In genomic region chr3:31004025-31004678, GRCh38 we compare ENCODE assay signal across 9 cellular contexts.
A peak's percentile ranks its signal among the peaks of the same experiment; 100 is the strongest.
DNase-seq lines count a peak whose midpoint lies in the region; ATAC-seq and TF ChIP-seq lines count a peak whose summit lies in the region.
"Had no signal": no experiment of that assay in that cellular context is flagged by ENCODE, and none has a peak within 500 bp of the region (broad histone marks: within the 10 kb centered on the region; RNA-seq: fewer than 3 reads in every experiment).

No MANE protein-coding gene starts in this region.

- no peak for TF ChIP-seq CTCF in stomach (IDR thresholded peaks at IDR 0.05)
- TF ChIP-seq CTCF in OCI-LY7 (conservative IDR thresholded peaks at IDR 0.05; ENCODE audit: low read length): no peak

- CTCF ChIA-PET in OCI-LY7 (lab: Charles Lee; ENCODE audit: unreplicated experiment): no interaction called here

- TF ChIP-seq EP300 in stomach (IDR thresholded peaks at IDR 0.05): no peak

- no peak for TF ChIP-seq POLR2A in stomach (IDR thresholded peaks at IDR 0.05)

- WGBS in stomach, 5 donors: 56 to 79% (median 67%) methylated on average over 3 of the region's 3 CpGs

- H3K9me3 ChIP-seq in SJCRH30 (replicated peaks) (no peaks in the 10 kb centered on the region), stomach (no peaks in the 10 kb centered on the region), OCI-LY7 (ENCODE audit: low read length) (no peaks in the 10 kb centered on the region)

- intact Hi-C loops in stomach (cut with DNase I; ENCODE audit: low total_unique reads): no loop called here
- intact Hi-C loops in OCI-LY7 (cut with micrococcal nuclease; ENCODE audit: unreplicated experiment): no loop called here

- POLR2A ChIA-PET in OCI-LY7 (lab: Charles Lee): no interaction called here

- H3K27me3 ChIP-seq in SJCRH30 (no peaks in the 10 kb centered on the region), stomach (no peaks in the 10 kb centered on the region)

- H3K4me3 ChIP-seq in SJCRH30: no peak overlapping the region
- no peak overlapping the region for H3K4me3 ChIP-seq in stomach
- H3K4me3 ChIP-seq in OCI-LY7 (ENCODE audit: low read depth, low read length, poor library complexity, severe bottlenecking): no peak overlapping the region
- H3K4me3 ChIP-seq: GM23338 had no signal

- H3K4me2 ChIP-seq in OCI-LY7 (ENCODE audit: low read length): no peak overlapping the region
- H3K4me2 ChIP-seq: GM23338 had no signal

- no peaks in the 10 kb centered on the region for H4K20me1 ChIP-seq in OCI-LY7 (ENCODE audit: insufficient read depth, low read length)

- no peaks in the 10 kb centered on the region for H3K79me2 ChIP-seq in OCI-LY7 (ENCODE audit: insufficient read depth, low read depth, low read length)

- ATAC-seq in GM18502 (IDR thresholded peaks at IDR 0.05; ENCODE audit: poor library complexity, unreplicated experiment): peak; percentile 63
- ATAC-seq in HG02623 (IDR thresholded peaks at IDR 0.05; ENCODE audit: unreplicated experiment): peak; percentile 51
- ATAC-seq: GM23338 had no signal

- DNase-seq in SJCRH30 (peak; percentile 24 to 39), kidney tubule cell (ENCODE audit: low spot score) (peak; percentile 95), stomach (no peak), OCI-LY7 (ENCODE audit: low spot score) (no peak), NCI-H1417 treated with DMSO at 0.1 percent for 48 hours (lab: John Stamatoyannopoulos, UW) (no peak)
- DNase-seq in activated CD4-positive, alpha-beta T cell treated with anti-CD3 and anti-CD28 coated beads, Interleukin-2, amount 50 U/mL, for 48 hours: no peak

- no peak overlapping the region for H2AFZ ChIP-seq in OCI-LY7 (ENCODE audit: low read length)
- H2AFZ ChIP-seq: GM23338 had no signal

- H3K27ac ChIP-seq in SJCRH30 (no peak overlapping the region), stomach (no peak overlapping the region), OCI-LY7 (ENCODE audit: low read depth, low read length, poor library complexity, severe bottlenecking) (no peak overlapping the region)

- BruUV-seq in OCI-LY7 (replicated peaks; lab: Mats Ljungman, UMichigan): no TSS peak

- no peaks in the 10 kb centered on the region for H3K9me2 ChIP-seq in OCI-LY7 (ENCODE audit: insufficient read depth, low read length)

- no peaks in the 10 kb centered on the region for H3K4me1 ChIP-seq in SJCRH30
- H3K4me1 ChIP-seq in stomach: no peaks in the 10 kb centered on the region
- H3K4me1 ChIP-seq in OCI-LY7 (ENCODE audit: insufficient read depth, low read length, poor library complexity, severe bottlenecking): no peaks in the 10 kb centered on the region

- H3K36me3 ChIP-seq in SJCRH30 (no peaks in the 10 kb centered on the region), stomach (no peaks in the 10 kb centered on the region), OCI-LY7 (ENCODE audit: insufficient read depth, low read length) (no peaks in the 10 kb centered on the region)

Comparison
In these comparisons a context has a peak if more than half of its experiments do, and no peak if none do; other contexts are left out.
1. DNase-seq: peak in SJCRH30 (2 of 2) and kidney tubule cell (single experiment); none in stomach (single experiment), OCI-LY7 (single experiment), NCI-H1417 treated with DMSO at 0.1 percent for 48 hours (single experiment) and activated CD4-positive, alpha-beta T cell treated with anti-CD3 and anti-CD28 coated beads, Interleukin-2, amount 50 U/mL, for 48 hours (0 of 2).